Comparison of ENCODE assay signal across 28 cellular contexts in genomic region chr19:1510442-1510806, GRCh38. TPM values are rescaled to one million over a fixed set of nuclear protein-coding genes. Genes with fewer than 3 reads are reported as not detected.
A peak's percentile ranks its signal among the peaks of the same experiment; 100 is the strongest.
DNase-seq lines count a peak whose midpoint lies in the region; ATAC-seq, FAIRE-seq and TF ChIP-seq lines count a peak whose summit lies in the region.
"Had no signal": no experiment of that assay in that cellular context is flagged by ENCODE, and none has a peak within 500 bp of the region (broad histone marks: within the 10 kb centered on the region; RNA-seq: fewer than 3 reads in every experiment).

No MANE protein-coding gene starts in this region.

- DNase-seq in activated naive CD4-positive, alpha-beta T cell treated with Interleukin-2 at 50 U/mL for 16 hours, result no peak
- DNase-seq in HepG2 (ENCODE audit: low spot score) (no peak), uterus (no peak), NCI-H69 (lab: John Stamatoyannopoulos, UW) (no peak)
- DNase-seq: activated B cell treated with CpG ODN at 0.5 μM for 24 hours; activated CD4-positive, alpha-beta memory T cell treated with anti-CD3 and anti-CD28 coated beads for 36 hours; activated naive CD8-positive, alpha-beta T cell treated with anti-CD3 and anti-CD28 coated beads, Interleukin-2, amount 50 U/mL, for 24 hours; AML-193; body of pancreas; COR-L47; DMS79 treated with DMSO at 0.1 percent for 48 hours; effector memory CD4-positive, alpha-beta T cell; HFFc6; KG1; MV-4-11; NCI-H187; NCI-H526 treated with DMSO at 0.1 percent for 48 hours; occipital lobe; retina; RPMI8226; stimulated activated CD4-positive, alpha-beta T cell treated with anti-CD3 and anti-CD28 coated beads, Interleukin-12 subunit alpha, Interleukin-12 subunit beta, amount 100 ng/mL, for 4 hours; stimulated activated naive CD8-positive, alpha-beta T cell treated with anti-CD3 and anti-CD28 coated beads, Interleukin-15, amount 100 ng/mL, for 72 hours; transverse colon had no signal

- peaks cover 16% of the 10 kb centered on the region for H3K4me1 Mint-ChIP-seq in activated naive CD4-positive, alpha-beta T cell treated with anti-CD3 and anti-CD28 coated beads, Interleukin-2, amount 50 U/mL, for 24 hours

- in situ Hi-C loops in HepG2 (cut with HindIII; ENCODE audit: extremely low pct_ligation_motif_present, low pct_unique_long_range_greater_than_20kb), result loop anchor here (5.0 kb wide), 1 partner anchor 53 kb away; no protein-coding TSS in a partner anchor

- BruUV-seq in HepG2 (replicated peaks; lab: Mats Ljungman, UMichigan), result no TSS peak

- CTCF ChIA-PET in HepG2 (lab: Yijun Ruan, JAX; ENCODE audit: low intra/inter-chr PET ratio, low total read pairs), result no interaction called here

- H3K27ac ChIP-seq in HepG2 (ENCODE audit: extremely low read length, insufficient read depth, low read length), result no peak overlapping the region
- peak overlapping the region; percentile 54 to 66 for H3K27ac ChIP-seq in uterus
- H3K27ac ChIP-seq: 22Rv1, body of pancreas had no signal

- TF ChIP-seq POLR2A in HepG2 (IDR thresholded peaks at IDR 0.05; ENCODE audit: insufficient read depth in 1 of 2, low read depth in 2 of 2, low read length in 2 of 2), result no peak
- no peak for TF ChIP-seq POLR2A in uterus (IDR thresholded peaks at IDR 0.05)

- WGBS in HepG2 (ENCODE audit: low lambda C conversion rate), result 50% methylated on average over 14 of the region's 25 CpGs

- no peaks in the 10 kb centered on the region for H4K20me1 ChIP-seq in HepG2 (ENCODE audit: insufficient read depth, low read length)

- H3K36me3 Mint-ChIP-seq in activated naive CD4-positive, alpha-beta T cell treated with anti-CD3 and anti-CD28 coated beads, Interleukin-2, amount 50 U/mL, for 24 hours, result no peaks in the 10 kb centered on the region
- H3K36me3 Mint-ChIP-seq: activated CD4-positive, alpha-beta memory T cell treated with anti-CD3 and anti-CD28 coated beads for 36 hours had no signal

- no peak overlapping the region for H3K9ac ChIP-seq in HepG2 (ENCODE audit: insufficient read depth, low read depth, low read length)

- H3K27ac Mint-ChIP-seq in activated naive CD4-positive, alpha-beta T cell treated with anti-CD3 and anti-CD28 coated beads, Interleukin-2, amount 50 U/mL, for 24 hours, result no peak overlapping the region
- H3K27ac Mint-ChIP-seq: activated B cell treated with CpG ODN at 0.5 μM for 24 hours; activated CD4-positive, alpha-beta memory T cell treated with anti-CD3 and anti-CD28 coated beads for 36 hours; activated naive CD8-positive, alpha-beta T cell treated with anti-CD3 and anti-CD28 coated beads, Interleukin-2, amount 50 U/mL, for 24 hours; HFFc6; stimulated activated naive CD8-positive, alpha-beta T cell treated with anti-CD3 and anti-CD28 coated beads, Interleukin-15, amount 100 ng/mL, for 72 hours had no signal

- no peaks in the 10 kb centered on the region for H3K36me3 ChIP-seq in HepG2 (replicated peaks in 1 of 2; ENCODE audit: control insufficient read depth in 1 of 2, insufficient read depth in 2 of 2, low read length in 2 of 2)
- H3K36me3 ChIP-seq in uterus, result no peaks in the 10 kb centered on the region
- H3K36me3 ChIP-seq: transverse colon had no signal

- H3K4me1 ChIP-seq in HepG2 (ENCODE audit: insufficient read depth, low read length) (peaks cover 34% of the 10 kb centered on the region), uterus (no peaks in the 10 kb centered on the region)

- intact Hi-C loops in HepG2 (cut with micrococcal nuclease; ENCODE audit: unreplicated experiment) (no loop called here), uterus (cut with DNase I; ENCODE audit: low total_unique reads) (no loop called here)

- POLR2A ChIA-PET in HepG2 (lab: Yijun Ruan, JAX), result no interaction called here

- H3K4me3 ChIP-seq in HepG2 (replicated peaks in 1 of 3; ENCODE audit: insufficient read depth in 1 of 3, low read depth in 2 of 3, low read length in 3 of 3) (peak overlapping the region in 1 of 3 experiments; percentile 33; a peak in 1 of 6 replicates), uterus (no peak overlapping the region)
- H3K4me3 ChIP-seq: body of pancreas, transverse colon had no signal

- H3K27me3 ChIP-seq in HepG2 (ENCODE audit: control insufficient read depth in 1 of 2, insufficient read depth in 2 of 2, low read length in 2 of 2) (peaks cover 0 to 9% of the 10 kb centered on the region in 2 experiments; a peak in 2 of 5 replicates), uterus (no peaks in the 10 kb centered on the region)

- TF ChIP-seq RAD21 in HepG2 (CRISPR knock-in tag; IDR thresholded peaks at IDR 0.05), result no peak

- no peak for ATAC-seq in HepG2
- ATAC-seq in GM21526 (IDR thresholded peaks at IDR 0.05; ENCODE audit: low FRiP score, unreplicated experiment), result no peak
- ATAC-seq: activated naive CD8-positive, alpha-beta T cell treated with anti-CD3 and anti-CD28 coated beads, Interleukin-2, amount 50 U/mL, for 24 hours; body of pancreas; stimulated activated naive CD8-positive, alpha-beta T cell treated with anti-CD3 and anti-CD28 coated beads, Interleukin-15, amount 100 ng/mL, for 72 hours had no signal

- H2AFZ ChIP-seq in HepG2 (ENCODE audit: low read length), result no peak overlapping the region

- TF ChIP-seq CTCF in HepG2 (CRISPR knock-in tag; IDR thresholded peaks at IDR 0.05) (no peak), uterus (IDR thresholded peaks at IDR 0.05) (no peak)

- H3K4me3 Mint-ChIP-seq in activated naive CD4-positive, alpha-beta T cell treated with anti-CD3 and anti-CD28 coated beads, Interleukin-2, amount 50 U/mL, for 24 hours, result peak overlapping the region; percentile 1
- H3K4me3 Mint-ChIP-seq: activated B cell treated with CpG ODN at 0.5 μM for 24 hours; activated CD4-positive, alpha-beta memory T cell treated with anti-CD3 and anti-CD28 coated beads for 36 hours; activated naive CD8-positive, alpha-beta T cell treated with anti-CD3 and anti-CD28 coated beads, Interleukin-2, amount 50 U/mL, for 24 hours; HFFc6; stimulated activated naive CD8-positive, alpha-beta T cell treated with anti-CD3 and anti-CD28 coated beads, Interleukin-15, amount 100 ng/mL, for 72 hours had no signal

- TF ChIP-seq EP300 in HepG2 (IDR thresholded peaks at IDR 0.05; ENCODE audit: low read depth in 2 of 2, low read length in 2 of 2) (no peak), HepG2 (CRISPR knock-in tag; IDR thresholded peaks at IDR 0.05; ENCODE audit: borderline replicate concordance) (no peak)

- peak overlapping the region; percentile 42 for H3K4me2 ChIP-seq in HepG2 (ENCODE audit: low read depth, low read length)

- H3K27me3 Mint-ChIP-seq in activated naive CD4-positive, alpha-beta T cell treated with anti-CD3 and anti-CD28 coated beads, Interleukin-2, amount 50 U/mL, for 24 hours, result no peaks in the 10 kb centered on the region

- H3K9me3 ChIP-seq in HepG2 (ENCODE audit: low read length) (no peaks in the 10 kb centered on the region), uterus (no peaks in the 10 kb centered on the region)
- H3K9me3 ChIP-seq: body of pancreas, transverse colon had no signal

- H3K9me3 Mint-ChIP-seq in activated naive CD4-positive, alpha-beta T cell treated with anti-CD3 and anti-CD28 coated beads, Interleukin-2, amount 50 U/mL, for 24 hours, result no peaks in the 10 kb centered on the region
- H3K9me3 Mint-ChIP-seq: activated B cell treated with CpG ODN at 0.5 μM for 24 hours; activated CD4-positive, alpha-beta memory T cell treated with anti-CD3 and anti-CD28 coated beads for 36 hours; activated naive CD8-positive, alpha-beta T cell treated with anti-CD3 and anti-CD28 coated beads, Interleukin-2, amount 50 U/mL, for 24 hours; stimulated activated naive CD8-positive, alpha-beta T cell treated with anti-CD3 and anti-CD28 coated beads, Interleukin-15, amount 100 ng/mL, for 72 hours had no signal

- H3K79me2 ChIP-seq in HepG2 (ENCODE audit: insufficient read depth, low read length), result no peaks in the 10 kb centered on the region

- no peak for FAIRE-seq in HepG2 (lab: Jason Lieb, UNC)

RNA-seq across cellular contexts. Expression of gene ADAMTSL5, which starts 2.4 kb away (rescaled TPM):
- total RNA-seq in HepG2 (2016; rRNA removed; fragmentation: Illumina TruSeq; extraction: Trizol), result 0.24 and 0.60 TPM in 2 replicates
- 0.35 and 0.81 TPM in 2 replicates for total RNA-seq in HepG2 (2016; cell fraction: cytosol; rRNA removed; fragmentation: Illumina TruSeq; extraction: Trizol; ENCODE audit: low read depth)
- 0.25 and 0.41 TPM in 2 replicates for total RNA-seq in HepG2 (2016; cell fraction: insoluble cytoplasmic fraction; rRNA removed; fragmentation: Illumina TruSeq; extraction: Trizol)
- total RNA-seq in HepG2 (2016; cell fraction: membrane; rRNA removed; fragmentation: Illumina TruSeq; extraction: Trizol), result 0.17 and 0.56 TPM in 2 replicates
- total RNA-seq in HepG2 (2016; cell fraction: nucleus; rRNA removed; fragmentation: Illumina TruSeq; extraction: Trizol), result 0.41 and 0.78 TPM in 2 replicates
- polyA plus RNA-seq in HepG2 (2011; rRNA removed), result 2.7 and 3.8 TPM in 2 replicates
- polyA plus RNA-seq in HepG2 (2011; cell fraction: cytosol; rRNA removed), result 1.9 and 2.1 TPM in 2 replicates
- polyA plus RNA-seq in HepG2 (2011; cell fraction: nucleus; rRNA removed), result 13.4 and 15.1 TPM in 2 replicates
- polyA plus RNA-seq in HepG2 (2012), result 0.63 and 1.1 TPM in 2 replicates
- 0.43 and 0.55 TPM in 2 replicates for polyA plus RNA-seq in HepG2 (2016; cell fraction: cytosol; fragmentation: Illumina TruSeq; extraction: Trizol; ENCODE audit: low read depth)
- 0.76 and 0.82 TPM in 2 replicates for polyA plus RNA-seq in HepG2 (2016; cell fraction: insoluble cytoplasmic fraction; fragmentation: Illumina TruSeq; extraction: Trizol; ENCODE audit: low read depth)
- 0.43 and 0.80 TPM in 2 replicates for polyA plus RNA-seq in HepG2 (2016; cell fraction: membrane; fragmentation: Illumina TruSeq; extraction: Trizol; ENCODE audit: low read depth)
- 2.4 and 2.9 TPM in 2 replicates for polyA plus RNA-seq in HepG2 (2016; cell fraction: nucleus; fragmentation: Illumina TruSeq; extraction: Trizol; ENCODE audit: insufficient read depth, low read depth)
- polyA minus RNA-seq in HepG2 (2011; rRNA and poly(A)+ RNA removed; ENCODE audit: low replicate concordance), result 1.8 and 6.0 TPM in 2 replicates
- polyA minus RNA-seq in HepG2 (2011; cell fraction: cytosol; rRNA and poly(A)+ RNA removed), result 0.79 and 1.8 TPM in 2 replicates
- polyA minus RNA-seq in HepG2 (2011; cell fraction: nucleus; rRNA and poly(A)+ RNA removed), result 1.2 and 1.7 TPM in 2 replicates
- 10 to 100 TPM in 3 of 4 donors, 1 to 10 TPM in 1; 3.5 to 39.4 (median 12.6) TPM for total RNA-seq in uterus
- total RNA-seq: activated B cell treated with CpG ODN at 0.5 μM for 24 hours, occipital lobe had no signal

RNA-seq across cellular contexts. Expression of gene PLK5, which starts 13.5 kb away (rescaled TPM):
- total RNA-seq in HepG2 (2016; rRNA removed; fragmentation: Illumina TruSeq; extraction: Trizol) (not detected in 2 replicates), uterus (1 to 10 TPM in 1 of 4 donors, under 1 TPM in 1, not detected in 2; 0.21 to 2.7 TPM)
- total RNA-seq in HepG2 (2016; cell fraction: cytosol; rRNA removed; fragmentation: Illumina TruSeq; extraction: Trizol; ENCODE audit: low read depth), result not detected in 2 replicates
- not detected in 2 replicates for total RNA-seq in HepG2 (2016; cell fraction: insoluble cytoplasmic fraction; rRNA removed; fragmentation: Illumina TruSeq; extraction: Trizol)
- total RNA-seq in HepG2 (2016; cell fraction: membrane; rRNA removed; fragmentation: Illumina TruSeq; extraction: Trizol), result not detected in 2 replicates
- total RNA-seq in HepG2 (2016; cell fraction: nucleus; rRNA removed; fragmentation: Illumina TruSeq; extraction: Trizol), result not detected in 2 replicates
- not detected in 2 replicates for polyA plus RNA-seq in HepG2 (2011; rRNA removed)
- polyA plus RNA-seq in HepG2 (2011; cell fraction: cytosol; rRNA removed), result not detected in 2 replicates
- not detected in 2 replicates for polyA plus RNA-seq in HepG2 (2011; cell fraction: nucleus; rRNA removed)
- polyA plus RNA-seq in HepG2 (2012), result not detected in 2 replicates
- not detected in 2 replicates for polyA plus RNA-seq in HepG2 (2016; cell fraction: cytosol; fragmentation: Illumina TruSeq; extraction: Trizol; ENCODE audit: low read depth)
- not detected in 2 replicates for polyA plus RNA-seq in HepG2 (2016; cell fraction: insoluble cytoplasmic fraction; fragmentation: Illumina TruSeq; extraction: Trizol; ENCODE audit: low read depth)
- not detected in 2 replicates for polyA plus RNA-seq in HepG2 (2016; cell fraction: membrane; fragmentation: Illumina TruSeq; extraction: Trizol; ENCODE audit: low read depth)
- 0.21 TPM in 1 of 2 replicates, not detected in the other for polyA plus RNA-seq in HepG2 (2016; cell fraction: nucleus; fragmentation: Illumina TruSeq; extraction: Trizol; ENCODE audit: insufficient read depth, low read depth)
- polyA minus RNA-seq in HepG2 (2011; rRNA and poly(A)+ RNA removed; ENCODE audit: low replicate concordance), result not detected in 2 replicates
- not detected in 2 replicates for polyA minus RNA-seq in HepG2 (2011; cell fraction: cytosol; rRNA and poly(A)+ RNA removed)
- not detected in 2 replicates for polyA minus RNA-seq in HepG2 (2011; cell fraction: nucleus; rRNA and poly(A)+ RNA removed)
- total RNA-seq: activated B cell treated with CpG ODN at 0.5 μM for 24 hours; activated CD4-positive, alpha-beta memory T cell treated with anti-CD3 and anti-CD28 coated beads for 36 hours; body of pancreas; fibroblast of lung; glomerular endothelial cell; occipital lobe; transverse colon had no signal
- polyA plus RNA-seq: fibroblast of lung had no signal

RNA-seq across cellular contexts. Expression of gene REEP6, which starts 19.4 kb away (rescaled TPM):
- total RNA-seq in HepG2 (2016; rRNA removed; fragmentation: Illumina TruSeq; extraction: Trizol) (15.6 and 28.8 TPM in 2 replicates), uterus (1 to 10 TPM in 1 of 4 donors, under 1 TPM in 2, not detected in 1; 0.76 to 3.0 (median 0.77) TPM)
- total RNA-seq in HepG2 (2016; cell fraction: cytosol; rRNA removed; fragmentation: Illumina TruSeq; extraction: Trizol; ENCODE audit: low read depth), result 21.2 and 31.3 TPM in 2 replicates
- 13.3 and 31.5 TPM in 2 replicates for total RNA-seq in HepG2 (2016; cell fraction: insoluble cytoplasmic fraction; rRNA removed; fragmentation: Illumina TruSeq; extraction: Trizol)
- 21.8 and 29.6 TPM in 2 replicates for total RNA-seq in HepG2 (2016; cell fraction: membrane; rRNA removed; fragmentation: Illumina TruSeq; extraction: Trizol)
- total RNA-seq in HepG2 (2016; cell fraction: nucleus; rRNA removed; fragmentation: Illumina TruSeq; extraction: Trizol), result 22.0 and 24.7 TPM in 2 replicates
- 10.0 and 17.3 TPM in 2 replicates for polyA plus RNA-seq in HepG2 (2011; rRNA removed)
- polyA plus RNA-seq in HepG2 (2011; cell fraction: cytosol; rRNA removed), result 10.9 and 13.3 TPM in 2 replicates
- 15.2 and 19.3 TPM in 2 replicates for polyA plus RNA-seq in HepG2 (2011; cell fraction: nucleus; rRNA removed)
- 31.7 and 32.2 TPM in 2 replicates for polyA plus RNA-seq in HepG2 (2012)
- polyA plus RNA-seq in HepG2 (2016; cell fraction: cytosol; fragmentation: Illumina TruSeq; extraction: Trizol; ENCODE audit: low read depth), result 40.3 and 49.6 TPM in 2 replicates
- 23.2 and 29.9 TPM in 2 replicates for polyA plus RNA-seq in HepG2 (2016; cell fraction: insoluble cytoplasmic fraction; fragmentation: Illumina TruSeq; extraction: Trizol; ENCODE audit: low read depth)
- polyA plus RNA-seq in HepG2 (2016; cell fraction: membrane; fragmentation: Illumina TruSeq; extraction: Trizol; ENCODE audit: low read depth), result 43.0 and 49.7 TPM in 2 replicates
- polyA plus RNA-seq in HepG2 (2016; cell fraction: nucleus; fragmentation: Illumina TruSeq; extraction: Trizol; ENCODE audit: insufficient read depth, low read depth), result 65.9 and 70.0 TPM in 2 replicates
- polyA minus RNA-seq in HepG2 (2011; rRNA and poly(A)+ RNA removed; ENCODE audit: low replicate concordance), result 7.1 and 14.8 TPM in 2 replicates
- polyA minus RNA-seq in HepG2 (2011; cell fraction: cytosol; rRNA and poly(A)+ RNA removed), result 12.4 and 14.4 TPM in 2 replicates
- 3.5 and 3.6 TPM in 2 replicates for polyA minus RNA-seq in HepG2 (2011; cell fraction: nucleus; rRNA and poly(A)+ RNA removed)

RNA-seq across cellular contexts. Expression of gene PCSK4, which starts 20.3 kb away (rescaled TPM):
- 0.52 and 2.0 TPM in 2 replicates for total RNA-seq in HepG2 (2016; rRNA removed; fragmentation: Illumina TruSeq; extraction: Trizol)
- 0.91 and 1.2 TPM in 2 replicates for total RNA-seq in HepG2 (2016; cell fraction: cytosol; rRNA removed; fragmentation: Illumina TruSeq; extraction: Trizol; ENCODE audit: low read depth)
- total RNA-seq in HepG2 (2016; cell fraction: insoluble cytoplasmic fraction; rRNA removed; fragmentation: Illumina TruSeq; extraction: Trizol), result 1.1 and 1.5 TPM in 2 replicates
- total RNA-seq in HepG2 (2016; cell fraction: membrane; rRNA removed; fragmentation: Illumina TruSeq; extraction: Trizol), result 1.5 and 2.0 TPM in 2 replicates
- 1.7 and 3.6 TPM in 2 replicates for total RNA-seq in HepG2 (2016; cell fraction: nucleus; rRNA removed; fragmentation: Illumina TruSeq; extraction: Trizol)
- 2.7 and 3.1 TPM in 2 replicates for polyA plus RNA-seq in HepG2 (2011; rRNA removed)
- 0.73 and 1.2 TPM in 2 replicates for polyA plus RNA-seq in HepG2 (2011; cell fraction: cytosol; rRNA removed)
- 62.7 and 100 TPM in 2 replicates for polyA plus RNA-seq in HepG2 (2011; cell fraction: nucleus; rRNA removed)
- 2.9 and 3.0 TPM in 2 replicates for polyA plus RNA-seq in HepG2 (2012)
- polyA plus RNA-seq in HepG2 (2016; cell fraction: cytosol; fragmentation: Illumina TruSeq; extraction: Trizol; ENCODE audit: low read depth), result 0.60 and 0.88 TPM in 2 replicates
- polyA plus RNA-seq in HepG2 (2016; cell fraction: insoluble cytoplasmic fraction; fragmentation: Illumina TruSeq; extraction: Trizol; ENCODE audit: low read depth), result 0.61 and 1.1 TPM in 2 replicates
- polyA plus RNA-seq in HepG2 (2016; cell fraction: membrane; fragmentation: Illumina TruSeq; extraction: Trizol; ENCODE audit: low read depth), result 1.2 TPM in 2 replicates
- polyA plus RNA-seq in HepG2 (2016; cell fraction: nucleus; fragmentation: Illumina TruSeq; extraction: Trizol; ENCODE audit: insufficient read depth, low read depth), result 11.8 and 12.9 TPM in 2 replicates
- polyA minus RNA-seq in HepG2 (2011; rRNA and poly(A)+ RNA removed; ENCODE audit: low replicate concordance), result 0.84 and 1.6 TPM in 2 replicates
- 0.88 and 1.6 TPM in 2 replicates for polyA minus RNA-seq in HepG2 (2011; cell fraction: cytosol; rRNA and poly(A)+ RNA removed)
- 1.7 and 4.6 TPM in 2 replicates for polyA minus RNA-seq in HepG2 (2011; cell fraction: nucleus; rRNA and poly(A)+ RNA removed)
- 1 to 10 TPM in 2 of 4 donors, under 1 TPM in 1, not detected in 1; under 0.01 to 6.4 (median 4.6) TPM for total RNA-seq in uterus

RNA-seq across cellular contexts. Expression of gene C19orf25, which starts 31.4 kb away (rescaled TPM):
- 32.3 and 32.4 TPM in 2 replicates for total RNA-seq in HepG2 (2016; rRNA removed; fragmentation: Illumina TruSeq; extraction: Trizol)
- total RNA-seq in HepG2 (2016; cell fraction: cytosol; rRNA removed; fragmentation: Illumina TruSeq; extraction: Trizol; ENCODE audit: low read depth), result 11.9 and 13.3 TPM in 2 replicates
- 34.4 and 35.4 TPM in 2 replicates for total RNA-seq in HepG2 (2016; cell fraction: insoluble cytoplasmic fraction; rRNA removed; fragmentation: Illumina TruSeq; extraction: Trizol)
- 33.2 and 36.2 TPM in 2 replicates for total RNA-seq in HepG2 (2016; cell fraction: membrane; rRNA removed; fragmentation: Illumina TruSeq; extraction: Trizol)
- 15.1 and 17.1 TPM in 2 replicates for total RNA-seq in HepG2 (2016; cell fraction: nucleus; rRNA removed; fragmentation: Illumina TruSeq; extraction: Trizol)
- polyA plus RNA-seq in HepG2 (2011; rRNA removed), result 14.2 and 19.5 TPM in 2 replicates
- 18.3 and 24.5 TPM in 2 replicates for polyA plus RNA-seq in HepG2 (2011; cell fraction: cytosol; rRNA removed)
- 33.5 and 34.3 TPM in 2 replicates for polyA plus RNA-seq in HepG2 (2011; cell fraction: nucleus; rRNA removed)
- 9.6 and 14.8 TPM in 2 replicates for polyA plus RNA-seq in HepG2 (2012)
- polyA plus RNA-seq in HepG2 (2016; cell fraction: cytosol; fragmentation: Illumina TruSeq; extraction: Trizol; ENCODE audit: low read depth), result 11.7 and 15.7 TPM in 2 replicates
- 31.7 and 32.0 TPM in 2 replicates for polyA plus RNA-seq in HepG2 (2016; cell fraction: insoluble cytoplasmic fraction; fragmentation: Illumina TruSeq; extraction: Trizol; ENCODE audit: low read depth)
- 25.3 and 26.3 TPM in 2 replicates for polyA plus RNA-seq in HepG2 (2016; cell fraction: membrane; fragmentation: Illumina TruSeq; extraction: Trizol; ENCODE audit: low read depth)
- polyA plus RNA-seq in HepG2 (2016; cell fraction: nucleus; fragmentation: Illumina TruSeq; extraction: Trizol; ENCODE audit: insufficient read depth, low read depth), result 30.3 and 33.5 TPM in 2 replicates
- 15.8 and 20.8 TPM in 2 replicates for polyA minus RNA-seq in HepG2 (2011; rRNA and poly(A)+ RNA removed; ENCODE audit: low replicate concordance)
- 8.7 and 9.4 TPM in 2 replicates for polyA minus RNA-seq in HepG2 (2011; cell fraction: cytosol; rRNA and poly(A)+ RNA removed)
- polyA minus RNA-seq in HepG2 (2011; cell fraction: nucleus; rRNA and poly(A)+ RNA removed), result 13.3 and 13.6 TPM in 2 replicates
- 10 to 100 TPM; 17.7 to 32.9 (median 28.9) TPM for total RNA-seq in uterus
